In genomic region chr1:115107501-115108260, GRCh38 we compare ENCODE assay signal across 1 cellular context.
A peak's percentile ranks its signal among the peaks of the same experiment; 100 is the strongest.
TF ChIP-seq lines count a peak whose summit lies in the region.

No MANE protein-coding gene starts in this region.

TF ChIP-seq in HepG2, 621 proteins besides CTCF, POLR2A, EP300 and RAD21 (continued from another document):
- no peak for TF ChIP-seq GPBP1L1 (CRISPR knock-in tag; IDR thresholded peaks at IDR 0.05)
- peak; percentile 72; the same call in 1 of the 2 replicates for TF ChIP-seq CEBPB (IDR thresholded peaks at IDR 0.05; ENCODE audit: borderline replicate concordance, low read depth, low read length)
- TF ChIP-seq JARID2 (CRISPR knock-in tag; IDR thresholded peaks at IDR 0.05; ENCODE audit: insufficient replicate concordance), result no peak
- TF ChIP-seq ZBTB3 (CRISPR knock-in tag; IDR thresholded peaks at IDR 0.05; ENCODE audit: borderline replicate concordance, low read depth), result no peak
- TF ChIP-seq ZNF503 (CRISPR knock-in tag; IDR thresholded peaks at IDR 0.05), result no peak
